Comparison of ENCODE assay signal across 20 cellular contexts in the genomic region with DNA sequence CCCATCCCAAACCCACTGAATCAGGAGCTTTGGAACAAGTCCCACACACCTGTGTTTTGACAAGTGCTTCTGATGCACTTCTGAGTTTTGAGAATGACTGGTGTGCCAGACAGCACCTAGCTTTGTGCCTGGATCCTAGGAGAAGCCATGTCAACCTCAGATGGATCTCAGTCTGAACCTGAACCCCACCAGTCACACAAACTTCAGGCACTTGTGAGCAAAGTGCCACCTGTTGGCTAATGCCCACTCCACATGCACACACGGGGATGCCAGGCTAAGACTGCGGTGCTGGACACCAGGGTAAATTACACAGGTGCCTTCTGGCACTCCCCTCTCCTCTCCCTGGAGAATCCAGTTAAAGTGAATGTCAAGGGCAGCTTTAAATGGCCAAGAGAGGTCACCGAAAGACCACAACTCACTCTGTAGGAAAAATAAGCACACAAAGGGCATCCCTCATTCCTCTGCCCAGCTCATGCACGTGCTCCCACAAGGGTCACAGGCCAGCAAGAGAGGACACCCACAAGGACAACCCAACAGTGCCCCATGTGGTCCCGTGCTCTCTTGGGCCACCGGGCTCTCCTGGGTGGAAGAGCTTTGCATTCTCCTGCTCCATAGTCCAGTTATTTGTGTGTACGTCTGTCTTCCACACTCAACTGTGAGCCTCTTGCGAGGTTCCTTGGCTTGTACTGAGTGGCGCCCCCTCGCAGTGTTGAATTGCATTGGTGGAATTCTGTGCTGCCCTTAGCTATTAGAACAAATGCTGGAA. TPM values are rescaled to one million over a fixed set of nuclear protein-coding genes. Genes with fewer than 3 reads are reported as not detected.
DNase-seq lines count a peak whose midpoint lies in the region; ATAC-seq and TF ChIP-seq lines count a peak whose summit lies in the region.
"Had no signal": no experiment of that assay in that cellular context is flagged by ENCODE, and none has a peak within 500 bp of the region (broad histone marks: within the 10 kb centered on the region; RNA-seq: fewer than 3 reads in every experiment).

No MANE protein-coding gene starts in this region.

- no peaks in the 10 kb centered on the region for H3K36me3 ChIP-seq in KMS-11 (ENCODE audit: insufficient read depth)
- H3K36me3 ChIP-seq in brain microvascular endothelial cell (replicated peaks), result no peaks in the 10 kb centered on the region
- H3K36me3 ChIP-seq: lower lobe of right lung had no signal

- H3K27ac Mint-ChIP-seq in neural crest cell (ENCODE audit: unreplicated experiment), result no peak overlapping the region
- H3K27ac Mint-ChIP-seq: CD4-positive, CD25-positive, alpha-beta regulatory T cell; dendritic cell treated with granulocyte-macrophage colony-stimulating factor and Interleukin-4, amounts not matched to agents 40 ng/mL and 50 ng/mL, for 4 days had no signal

- no peaks in the 10 kb centered on the region for H3K4me1 ChIP-seq in KMS-11 (ENCODE audit: low read depth, poor library complexity, severe bottlenecking)

- H4K20me1 ChIP-seq in KMS-11 (ENCODE audit: insufficient read depth), result no peaks in the 10 kb centered on the region

- H3K27me3 Mint-ChIP-seq in neural crest cell (ENCODE audit: low read depth), result no peaks in the 10 kb centered on the region

- H3K27me3 ChIP-seq in KMS-11 (ENCODE audit: insufficient read depth, low read depth) (no peaks in the 10 kb centered on the region), brain microvascular endothelial cell (replicated peaks) (no peaks in the 10 kb centered on the region)

- no peak for ATAC-seq in HG02623 (IDR thresholded peaks at IDR 0.05; ENCODE audit: unreplicated experiment)
- ATAC-seq in HG02798 (IDR thresholded peaks at IDR 0.05; ENCODE audit: poor library complexity, unreplicated experiment), result no peak
- ATAC-seq: lower lobe of right lung, right cardiac atrium had no signal

- H3K4me3 ChIP-seq in KMS-11 (IDR thresholded peaks at IDR 0.05; ENCODE audit: insufficient read depth, low read depth, low read length) (no peak overlapping the region), brain microvascular endothelial cell (ENCODE audit: low read depth, low read length) (no peak overlapping the region)
- H3K4me3 ChIP-seq: lower lobe of right lung had no signal

- in situ Hi-C loops in brain microvascular endothelial cell (cut with HindIII; ENCODE audit: low pct_ligation_motif_present, low sequenced_read_pairs), result no loop called here

- DNase-seq in ELR (ENCODE audit: low read depth) (peak; percentile 13), brain microvascular endothelial cell (no peak), neural crest cell (ENCODE audit: low read depth, low spot score) (no peak), NCI-H524 treated with DMSO at 0.1 percent for 48 hours (lab: John Stamatoyannopoulos, UW) (no peak), pons (ENCODE audit: low spot score) (no peak)
- DNase-seq: activated CD4-positive, alpha-beta T cell treated with anti-CD3 and anti-CD28 coated beads, Interleukin-2, amount 50 U/mL, for 1 hour; CD4-positive, CD25-positive, alpha-beta regulatory T cell; GF-D8; HCEC 1CT; lower lobe of right lung; NCI-H2029; right cardiac atrium; Right ventricle myocardium superior; stimulated activated CD4-positive, alpha-beta T cell treated with anti-CD3 and anti-CD28 coated beads, Interleukin-4, amount 100 ng/mL, for 1 hour; T-helper 9 cell had no signal

- H3K79me2 ChIP-seq in KMS-11 (ENCODE audit: insufficient read depth, low read depth), result no peaks in the 10 kb centered on the region

- H3K4me1 Mint-ChIP-seq in neural crest cell, result no peaks in the 10 kb centered on the region

- TF ChIP-seq CTCF in KMS-11 (conservative IDR thresholded peaks at IDR 0.05; ENCODE audit: low read depth, low read length) (0 out of 2 replicates have a peak, but pooled peaks have one; percentile 19), brain microvascular endothelial cell (IDR thresholded peaks at IDR 0.05; ENCODE audit: low read depth, low read length, missing control alignments) (peak; percentile 39), neural crest cell (conservative IDR thresholded peaks at IDR 0.05) (peak; percentile 17)

- no peak overlapping the region for H3K4me3 Mint-ChIP-seq in neural crest cell
- H3K4me3 Mint-ChIP-seq: CD4-positive, CD25-positive, alpha-beta regulatory T cell; dendritic cell treated with granulocyte-macrophage colony-stimulating factor and Interleukin-4, amounts not matched to agents 40 ng/mL and 50 ng/mL, for 4 days had no signal

- H3K27ac ChIP-seq in KMS-11 (no peak overlapping the region), brain microvascular endothelial cell (no peak overlapping the region)
- H3K27ac ChIP-seq: HL-60, lower lobe of right lung had no signal

- H3K9ac ChIP-seq in KMS-11, result no peak overlapping the region

- no peaks in the 10 kb centered on the region for H3K9me3 Mint-ChIP-seq in neural crest cell
- H3K9me3 Mint-ChIP-seq: CD4-positive, CD25-positive, alpha-beta regulatory T cell; dendritic cell treated with granulocyte-macrophage colony-stimulating factor and Interleukin-4, amounts not matched to agents 40 ng/mL and 50 ng/mL, for 4 days had no signal

- H3K36me3 Mint-ChIP-seq in neural crest cell (ENCODE audit: low read depth), result no peaks in the 10 kb centered on the region
- H3K36me3 Mint-ChIP-seq: CD4-positive, CD25-positive, alpha-beta regulatory T cell had no signal

- H3K4me2 ChIP-seq in KMS-11, result no peak overlapping the region

- no peak overlapping the region for H2AFZ ChIP-seq in KMS-11 (ENCODE audit: low read depth)

RNA-seq across cellular contexts. Expression of a gene that starts 45.6 kb away (rescaled TPM):
- total RNA-seq in neural crest cell, result 28.9 and 31.2 TPM in 2 replicates

RNA-seq across cellular contexts. Expression of a gene that starts 46.5 kb away (rescaled TPM):
- 0.14 and 0.26 TPM in 2 replicates for total RNA-seq in neural crest cell
- total RNA-seq: CD4-positive, CD25-positive, alpha-beta regulatory T cell had no signal
